Comparison of ENCODE assay signal across 15 cellular contexts in genomic region chr22:40403651-40404050, GRCh38. TPM values are rescaled to one million over a fixed set of nuclear protein-coding genes. Genes with fewer than 3 reads are reported as not detected.
A peak's percentile ranks its signal among the peaks of the same experiment; 100 is the strongest.
DNase-seq lines count a peak whose midpoint lies in the region; ATAC-seq and TF ChIP-seq lines count a peak whose summit lies in the region.
"Had no signal": no experiment of that assay in that cellular context is flagged by ENCODE, and none has a peak within 500 bp of the region (broad histone marks: within the 10 kb centered on the region; RNA-seq: fewer than 3 reads in every experiment).

No MANE protein-coding gene starts in this region.

- no peak overlapping the region for H3K4me3 ChIP-seq in SU-DHL-6 (ENCODE audit: insufficient read depth, low read length, poor library complexity, severe bottlenecking)
- no peak overlapping the region for H3K4me3 ChIP-seq in PC-3 (ENCODE audit: low read length)

- H3K4me2 ChIP-seq in SU-DHL-6 (ENCODE audit: low read depth, low read length, poor library complexity, severe bottlenecking): no peak overlapping the region
- H3K4me2 ChIP-seq in PC-3 (ENCODE audit: low read length): no peak overlapping the region

- DNase-seq in activated T-cell treated with anti-CD3 and anti-CD28 coated beads, Interleukin-2, amount 50 U/mL, for 72 hours: no peak
- no peak for DNase-seq in activated T-cell treated with anti-CD3 and anti-CD28 coated beads, Interleukin-2, amount 50 U/mL, for 4 hours
- DNase-seq in glutamatergic neuron (no peak), sciatic nerve (ENCODE audit: low spot score) (peak; percentile 36), NCI-H774 (lab: John Stamatoyannopoulos, UW) (no peak), PC-3 (no peak), activated gamma-delta T cell (lab: John Stamatoyannopoulos, UW) (no peak)
- DNase-seq: ACHN; foreskin keratinocyte; left cardiac atrium; NCI-H2171; NCI-H82; stimulated activated CD4-positive, alpha-beta T cell treated with anti-CD3 and anti-CD28 coated beads, Interleukin-15, amount 100 ng/mL, for 24 hours had no signal

- no peak overlapping the region for H3K4me3 Mint-ChIP-seq in activated T-cell treated with anti-CD3 and anti-CD28 coated beads, Interleukin-2, amount 50 U/mL, for 72 hours
- no peak overlapping the region for H3K4me3 Mint-ChIP-seq in activated T-cell treated with anti-CD3 and anti-CD28 coated beads, Interleukin-2, amount 50 U/mL, for 4 hours
- no peak overlapping the region for H3K4me3 Mint-ChIP-seq in glutamatergic neuron (ENCODE audit: unreplicated experiment)

- 0 out of 2 replicates have a peak, but pooled peaks cover 5% of the 10 kb centered on the region for H3K36me3 ChIP-seq in SU-DHL-6 (ENCODE audit: low read length)
- peaks cover 4% of the 10 kb centered on the region; the same call in 1 of the 2 replicates for H3K36me3 ChIP-seq in PC-3 (ENCODE audit: low read depth, low read length)

- intact Hi-C loops in sciatic nerve (cut with DNase I) (no loop called here), PC-3 (cut with micrococcal nuclease) (no loop called here)

- TF ChIP-seq CTCF in SU-DHL-6 (IDR thresholded peaks at IDR 0.05; ENCODE audit: insufficient read depth, low read length, poor library complexity, severe bottlenecking) (no peak), glutamatergic neuron (IDR thresholded peaks at IDR 0.05; ENCODE audit: partially characterized antibody, unreplicated experiment) (no peak), PC-3 (conservative IDR thresholded peaks at IDR 0.05; ENCODE audit: low read depth, low read length) (no peak)

- no peaks in the 10 kb centered on the region for H3K9me3 Mint-ChIP-seq in activated T-cell treated with anti-CD3 and anti-CD28 coated beads, Interleukin-2, amount 50 U/mL, for 72 hours
- no peaks in the 10 kb centered on the region for H3K9me3 Mint-ChIP-seq in activated T-cell treated with anti-CD3 and anti-CD28 coated beads, Interleukin-2, amount 50 U/mL, for 4 hours
- peaks cover 22% of the 10 kb centered on the region for H3K9me3 Mint-ChIP-seq in glutamatergic neuron (ENCODE audit: unreplicated experiment)

- no peak for ATAC-seq in activated T-cell treated with anti-CD3 and anti-CD28 coated beads, Interleukin-2, amount 50 U/mL, for 72 hours (replicated peaks in 1 of 2)
- ATAC-seq in activated T-cell treated with anti-CD3 and anti-CD28 coated beads, Interleukin-2, amount 50 U/mL, for 4 hours: no peak
- no peak for ATAC-seq in sciatic nerve
- no peak for ATAC-seq in PC-3
- ATAC-seq: foreskin keratinocyte, left cardiac atrium, Panc1 had no signal

- no peak overlapping the region for H3K9ac ChIP-seq in SU-DHL-6 (ENCODE audit: low read length)
- no peak overlapping the region for H3K9ac ChIP-seq in PC-3 (ENCODE audit: low read length)

- H3K9me2 ChIP-seq in SU-DHL-6 (replicated peaks; ENCODE audit: insufficient read depth, low read length) (no peaks in the 10 kb centered on the region), PC-3 (replicated peaks; ENCODE audit: low read length) (no peaks in the 10 kb centered on the region)

- H3K27ac Mint-ChIP-seq in activated T-cell treated with anti-CD3 and anti-CD28 coated beads, Interleukin-2, amount 50 U/mL, for 72 hours: peak overlapping the region; percentile 18
- peak overlapping the region; percentile 6 for H3K27ac Mint-ChIP-seq in glutamatergic neuron (ENCODE audit: unreplicated experiment)

- CTCF ChIA-PET in PC-3 (lab: Charles Lee): no interaction called here

- H4K20me1 ChIP-seq in SU-DHL-6 (ENCODE audit: low read depth, low read length) (no peaks in the 10 kb centered on the region), PC-3 (ENCODE audit: low read length) (no peaks in the 10 kb centered on the region)

- no peaks in the 10 kb centered on the region for H3K27me3 ChIP-seq in SU-DHL-6 (ENCODE audit: low read length)
- H3K27me3 ChIP-seq in PC-3 (ENCODE audit: low read length): no peaks in the 10 kb centered on the region
- H3K27me3 ChIP-seq: foreskin keratinocyte had no signal

- no peak overlapping the region for H2AFZ ChIP-seq in SU-DHL-6 (ENCODE audit: low read depth, low read length, severe bottlenecking)
- no peak overlapping the region for H2AFZ ChIP-seq in PC-3 (ENCODE audit: low read length)

- peaks cover 49% of the 10 kb centered on the region for H3F3A ChIP-seq in SU-DHL-6 (ENCODE audit: insufficient read depth)
- H3F3A ChIP-seq in PC-3 (ENCODE audit: low read length, unreplicated experiment): no peaks in the 10 kb centered on the region

- H3K9me3 ChIP-seq in SU-DHL-6 (ENCODE audit: insufficient read depth, low read length): no peaks in the 10 kb centered on the region
- H3K9me3 ChIP-seq in PC-3 (ENCODE audit: low read length): no peaks in the 10 kb centered on the region

- peaks cover 0 to 23% of the 10 kb centered on the region in 2 donors for H3K36me3 Mint-ChIP-seq in activated T-cell treated with anti-CD3 and anti-CD28 coated beads, Interleukin-2, amount 50 U/mL, for 72 hours (ENCODE audit: insufficient read depth in 2 of 2)
- peaks cover 17% of the 10 kb centered on the region for H3K36me3 Mint-ChIP-seq in activated T-cell treated with anti-CD3 and anti-CD28 coated beads, Interleukin-2, amount 50 U/mL, for 4 hours (ENCODE audit: insufficient read depth)
- peaks cover 10% of the 10 kb centered on the region for H3K36me3 Mint-ChIP-seq in glutamatergic neuron (ENCODE audit: unreplicated experiment)

- POLR2A ChIA-PET in PC-3 (lab: Charles Lee; ENCODE audit: unreplicated experiment): no interaction called here

- peaks cover 53% of the 10 kb centered on the region for H3K4me1 Mint-ChIP-seq in activated T-cell treated with anti-CD3 and anti-CD28 coated beads, Interleukin-2, amount 50 U/mL, for 72 hours (ENCODE audit: low read depth)
- H3K4me1 Mint-ChIP-seq in activated T-cell treated with anti-CD3 and anti-CD28 coated beads, Interleukin-2, amount 50 U/mL, for 4 hours (ENCODE audit: low read depth): peaks cover 49% of the 10 kb centered on the region
- H3K4me1 Mint-ChIP-seq in glutamatergic neuron (ENCODE audit: low read depth, unreplicated experiment): peaks cover 8% of the 10 kb centered on the region

- no peaks in the 10 kb centered on the region for H3K4me1 ChIP-seq in PC-3 (ENCODE audit: insufficient read depth, low read length)
- H3K4me1 ChIP-seq: foreskin keratinocyte had no signal

- no peaks in the 10 kb centered on the region; the same call in 1 of the 2 replicates for H3K79me2 ChIP-seq in SU-DHL-6 (ENCODE audit: insufficient read depth, low read length)
- H3K79me2 ChIP-seq in PC-3 (ENCODE audit: low read length): no peaks in the 10 kb centered on the region

- H3K27ac ChIP-seq in SU-DHL-6 (ENCODE audit: low read depth, low read length) (peak overlapping the region; percentile 90), PC-3 (ENCODE audit: low read length) (no peak overlapping the region)
- H3K27ac ChIP-seq: foreskin keratinocyte had no signal

- H3K27me3 Mint-ChIP-seq in activated T-cell treated with anti-CD3 and anti-CD28 coated beads, Interleukin-2, amount 50 U/mL, for 72 hours (ENCODE audit: low read depth): no peaks in the 10 kb centered on the region
- H3K27me3 Mint-ChIP-seq in activated T-cell treated with anti-CD3 and anti-CD28 coated beads, Interleukin-2, amount 50 U/mL, for 4 hours (ENCODE audit: low read depth): no peaks in the 10 kb centered on the region
- H3K27me3 Mint-ChIP-seq in glutamatergic neuron (ENCODE audit: unreplicated experiment): peaks cover 21% of the 10 kb centered on the region

- BruUV-seq in PC-3 (replicated peaks; lab: Mats Ljungman, UMichigan): no TSS peak

RNA-seq across cellular contexts. Expression of gene SGSM3, which starts 33.3 kb away (rescaled TPM):
- total RNA-seq in activated T-cell treated with anti-CD3 and anti-CD28 coated beads, Interleukin-2, amount 50 U/mL, for 72 hours: 10 to 100 TPM; 47.1 to 55.8 TPM
- total RNA-seq in activated T-cell treated with anti-CD3 and anti-CD28 coated beads, Interleukin-2, amount 50 U/mL, for 4 hours: 10 to 100 TPM; 27.4 to 32.4 (median 32.2) TPM
- total RNA-seq in glutamatergic neuron (ENCODE audit: unreplicated experiment) (105 TPM), sciatic nerve (55.9 TPM), PC-3 (2014; rRNA removed) (45.0 and 53.9 TPM in 2 replicates)

RNA-seq across cellular contexts. Expression of gene ADSL, which starts 57.4 kb away (rescaled TPM):
- 100 to 1,000 TPM in 1 of 2 donors, 10 to 100 TPM in 1; 98.7 to 102 TPM for total RNA-seq in activated T-cell treated with anti-CD3 and anti-CD28 coated beads, Interleukin-2, amount 50 U/mL, for 72 hours
- total RNA-seq in activated T-cell treated with anti-CD3 and anti-CD28 coated beads, Interleukin-2, amount 50 U/mL, for 4 hours: 100 to 1,000 TPM; 183 to 218 (median 204) TPM
- total RNA-seq in glutamatergic neuron (ENCODE audit: unreplicated experiment): 62.3 TPM
- 32.8 TPM for total RNA-seq in sciatic nerve
- total RNA-seq in PC-3 (2014; rRNA removed): 72.6 and 93.8 TPM in 2 replicates
